8 cellular contexts compared by ENCODE assay signal in the genomic region with DNA sequence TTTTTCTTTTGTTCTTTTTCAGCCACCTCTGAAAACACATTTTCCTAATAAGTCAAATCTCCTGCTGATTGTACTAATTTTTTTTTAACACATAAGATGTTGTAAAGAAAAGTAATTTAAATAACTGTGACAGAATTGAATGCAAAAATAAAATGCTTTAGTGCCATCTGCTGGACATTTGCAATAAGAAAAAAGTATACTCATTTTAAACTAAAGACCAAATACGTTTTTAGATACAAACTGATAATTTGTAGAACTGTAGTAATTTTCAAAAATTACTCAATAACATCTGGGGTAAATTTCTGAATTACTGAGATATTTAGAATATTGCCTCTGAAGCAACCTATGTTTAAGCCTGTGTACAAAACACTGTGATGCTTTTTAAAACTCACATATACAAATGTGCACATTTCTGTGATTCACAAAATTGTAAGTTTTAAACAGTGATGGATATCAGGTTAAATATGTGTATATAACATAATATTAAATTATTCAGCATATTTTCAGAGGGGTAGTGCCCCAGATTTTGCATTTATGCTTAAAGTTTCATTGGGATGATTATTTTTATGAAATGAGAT.
DNase-seq lines count a peak whose midpoint lies in the region; ATAC-seq and TF ChIP-seq lines count a peak whose summit lies in the region.

No MANE protein-coding gene starts in this region.

- H3K4me1 ChIP-seq in endodermal cell (ENCODE audit: control insufficient read depth, insufficient read depth, low read length) = no peaks in the 10 kb centered on the region

- CTCF ChIA-PET in activated naive CD4-positive, alpha-beta T cell treated with anti-CD3 and anti-CD28 coated beads, Interleukin-2, amount 10 ng/mL, durations not matched to agents 7 days and 5 days (lab: Charles Lee) = no interaction called here

- no peak overlapping the region for H3K4me3 Mint-ChIP-seq in endodermal cell
- no peak overlapping the region for H3K4me3 Mint-ChIP-seq in natural killer cell treated with Interleukin-12 subunit alpha and Interleukin-12 subunit beta and Interleukin-15 and Interleukin-18, amount 100 ng/mL, for 72 hours
- H3K4me3 Mint-ChIP-seq in activated naive CD4-positive, alpha-beta T cell treated with anti-CD3 and anti-CD28 coated beads, Interleukin-2, amount 10 ng/mL, durations not matched to agents 7 days and 5 days = no peak overlapping the region

- no peak overlapping the region for H3K27ac ChIP-seq in endodermal cell (ENCODE audit: low read depth, low read length)

- no peak overlapping the region for H3K4me3 ChIP-seq in endodermal cell (ENCODE audit: low read length)

- no peak overlapping the region for H3K27ac Mint-ChIP-seq in endodermal cell
- no peak overlapping the region for H3K27ac Mint-ChIP-seq in natural killer cell treated with Interleukin-12 subunit alpha and Interleukin-12 subunit beta and Interleukin-15 and Interleukin-18, amount 100 ng/mL, for 72 hours
- no peak overlapping the region for H3K27ac Mint-ChIP-seq in activated naive CD4-positive, alpha-beta T cell treated with anti-CD3 and anti-CD28 coated beads, Interleukin-2, amount 10 ng/mL, durations not matched to agents 7 days and 5 days

- 0% methylated on average over 1 of the region's 1 CpG; no CpG with 5 or more reads in 1 of the 2 experiments for WGBS in endodermal cell (ENCODE audit: insufficient coverage in 1 of 2, insufficient read length in 1 of 2), 2 experiments

- DNase-seq in NCI-H1417 (lab: John Stamatoyannopoulos, UW) (peak in 2 of 3 experiments; percentile 37 to 55), NCI-H1417 treated with DMSO at 0.1 percent for 48 hours (lab: John Stamatoyannopoulos, UW) (no peak), NCI-H748 (lab: John Stamatoyannopoulos, UW; ENCODE audit: unreplicated experiment) (peak; percentile 24), endodermal cell (no peak), renal cortical epithelial cell (ENCODE audit: low read depth) (peak; percentile 26), HuH-7.5 (ENCODE audit: low spot score) (no peak)
- DNase-seq in natural killer cell treated with Interleukin-12 subunit alpha and Interleukin-12 subunit beta and Interleukin-15 and Interleukin-18, amount 100 ng/mL, for 72 hours (ENCODE audit: low spot score) = no peak
- no peak for DNase-seq in activated naive CD4-positive, alpha-beta T cell treated with anti-CD3 and anti-CD28 coated beads, Interleukin-2, amount 10 ng/mL, durations not matched to agents 7 days and 5 days

- peaks cover 2% of the 10 kb centered on the region for H3K9me3 Mint-ChIP-seq in endodermal cell
- H3K9me3 Mint-ChIP-seq in natural killer cell treated with Interleukin-12 subunit alpha and Interleukin-12 subunit beta and Interleukin-15 and Interleukin-18, amount 100 ng/mL, for 72 hours = no peaks in the 10 kb centered on the region
- H3K9me3 Mint-ChIP-seq in activated naive CD4-positive, alpha-beta T cell treated with anti-CD3 and anti-CD28 coated beads, Interleukin-2, amount 10 ng/mL, durations not matched to agents 7 days and 5 days = no peaks in the 10 kb centered on the region

- H3K27me3 Mint-ChIP-seq in endodermal cell (ENCODE audit: insufficient read depth) = no peaks in the 10 kb centered on the region
- H3K27me3 Mint-ChIP-seq in natural killer cell treated with Interleukin-12 subunit alpha and Interleukin-12 subunit beta and Interleukin-15 and Interleukin-18, amount 100 ng/mL, for 72 hours = no peaks in the 10 kb centered on the region
- no peaks in the 10 kb centered on the region for H3K27me3 Mint-ChIP-seq in activated naive CD4-positive, alpha-beta T cell treated with anti-CD3 and anti-CD28 coated beads, Interleukin-2, amount 10 ng/mL, durations not matched to agents 7 days and 5 days

- no peak for ATAC-seq in natural killer cell treated with Interleukin-12 subunit alpha and Interleukin-12 subunit beta and Interleukin-15 and Interleukin-18, amount 100 ng/mL, for 72 hours

- peak; percentile 80 for TF ChIP-seq CTCF in endodermal cell (conservative IDR thresholded peaks at IDR 0.05)

- H3K36me3 ChIP-seq in endodermal cell (ENCODE audit: control insufficient read depth, insufficient read depth, low read length) = no peaks in the 10 kb centered on the region

- no peaks in the 10 kb centered on the region for H3K36me3 Mint-ChIP-seq in endodermal cell (ENCODE audit: low read depth)
- H3K36me3 Mint-ChIP-seq in natural killer cell treated with Interleukin-12 subunit alpha and Interleukin-12 subunit beta and Interleukin-15 and Interleukin-18, amount 100 ng/mL, for 72 hours = no peaks in the 10 kb centered on the region
- no peaks in the 10 kb centered on the region for H3K36me3 Mint-ChIP-seq in activated naive CD4-positive, alpha-beta T cell treated with anti-CD3 and anti-CD28 coated beads, Interleukin-2, amount 10 ng/mL, durations not matched to agents 7 days and 5 days

- H3K9ac ChIP-seq in endodermal cell (ENCODE audit: extremely low read depth, low read length, poor library complexity, severe bottlenecking) = no peak overlapping the region

- H3K9me3 ChIP-seq in endodermal cell (ENCODE audit: control insufficient read depth, low read length) = no peaks in the 10 kb centered on the region

- no peaks in the 10 kb centered on the region for H3K27me3 ChIP-seq in endodermal cell (ENCODE audit: control insufficient read depth, insufficient read depth, low read length, poor library complexity, severe bottlenecking)

- H3K4me1 Mint-ChIP-seq in endodermal cell = peaks cover 3% of the 10 kb centered on the region
- no peaks in the 10 kb centered on the region for H3K4me1 Mint-ChIP-seq in natural killer cell treated with Interleukin-12 subunit alpha and Interleukin-12 subunit beta and Interleukin-15 and Interleukin-18, amount 100 ng/mL, for 72 hours (ENCODE audit: low read depth in 2 of 2)
- no peaks in the 10 kb centered on the region for H3K4me1 Mint-ChIP-seq in activated naive CD4-positive, alpha-beta T cell treated with anti-CD3 and anti-CD28 coated beads, Interleukin-2, amount 10 ng/mL, durations not matched to agents 7 days and 5 days

Comparison
In these comparisons a context has a peak if more than half of its experiments do, and no peak if none do; other contexts are left out.
1. DNase-seq: peak in NCI-H1417 (2 of 3), NCI-H748 (single experiment) and renal cortical epithelial cell (single experiment); none in NCI-H1417 treated with DMSO at 0.1 percent for 48 hours (single experiment), endodermal cell (single experiment), HuH-7.5 (single experiment), natural killer cell treated with Interleukin-12 subunit alpha and Interleukin-12 subunit beta and Interleukin-15 and Interleukin-18, amount 100 ng/mL, for 72 hours (single experiment) and activated naive CD4-positive, alpha-beta T cell treated with anti-CD3 and anti-CD28 coated beads, Interleukin-2, amount 10 ng/mL, durations not matched to agents 7 days and 5 days (single experiment).